Comparison of ENCODE assay signal across 1 cellular context in the genomic region with DNA sequence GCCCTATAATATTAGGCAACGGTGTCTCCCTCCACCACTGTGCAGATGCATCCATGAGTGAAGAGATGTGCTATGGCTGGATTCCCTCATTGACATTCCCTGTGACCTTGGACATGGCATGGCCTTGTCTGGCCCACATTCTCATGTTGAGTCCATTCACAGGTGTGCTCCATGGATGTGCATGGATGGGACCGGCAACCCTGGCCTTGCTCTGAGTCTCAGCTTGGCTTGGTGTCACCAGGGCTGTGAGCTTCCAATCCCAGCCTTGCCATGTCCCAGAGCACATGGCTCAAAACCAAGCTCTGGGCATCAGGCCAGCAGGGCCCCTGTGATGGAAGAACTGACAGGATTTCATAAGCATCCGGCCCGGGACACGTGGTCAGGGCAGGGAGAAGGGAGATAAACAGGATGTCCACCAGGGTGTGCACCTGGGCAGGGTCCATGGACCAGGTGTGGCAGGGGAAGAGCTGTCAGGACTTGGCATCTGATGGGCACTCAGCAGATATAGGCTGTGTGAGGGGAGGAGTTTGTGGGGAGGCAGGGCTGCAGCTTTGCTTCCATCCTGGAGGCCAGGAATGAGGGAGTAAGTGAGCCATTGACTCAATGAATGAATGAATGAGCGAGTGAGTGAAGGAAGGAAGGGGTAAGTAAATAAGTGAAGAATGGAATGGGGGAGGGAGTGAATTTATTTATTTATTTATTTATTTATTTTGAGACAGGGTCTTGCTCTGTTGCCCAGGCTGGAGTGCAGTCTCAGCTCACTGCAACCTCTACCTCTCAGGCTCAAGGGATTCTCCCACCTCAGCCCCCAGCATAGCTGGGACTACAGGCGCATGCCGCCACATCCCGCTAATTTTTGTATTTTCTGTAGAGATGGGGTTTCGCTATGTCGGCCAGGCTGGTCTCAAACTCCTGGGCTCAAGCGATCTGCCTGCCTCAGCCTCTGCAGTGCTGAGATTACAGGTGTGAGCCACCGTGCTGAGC.
TF ChIP-seq lines count a peak whose summit lies in the region.

No MANE protein-coding gene starts in this region.

TF ChIP-seq in HepG2, 621 proteins besides CTCF, POLR2A, EP300 and RAD21 (continues in another document):
- TF ChIP-seq PAF1 (CRISPR knock-in tag; IDR thresholded peaks at IDR 0.05) (peak; percentile 66; the same call in 1 of the 2 replicates), HNRNPL (IDR thresholded peaks at IDR 0.05; ENCODE audit: low read depth, low read length) (peak; percentile 98), ZNF614 (CRISPR knock-in tag; IDR thresholded peaks at IDR 0.05; ENCODE audit: borderline replicate concordance) (peak; percentile 99), ZNF839 (CRISPR knock-in tag; IDR thresholded peaks at IDR 0.05; ENCODE audit: borderline replicate concordance) (peak; percentile 98; the same call in 1 of the 2 replicates), ZBTB42 (CRISPR knock-in tag; IDR thresholded peaks at IDR 0.05) (peak; percentile 51; the same call in 1 of the 2 replicates), BRD4 (CRISPR knock-in tag; IDR thresholded peaks at IDR 0.05) (peak; percentile 99), TARDBP (CRISPR knock-in tag; IDR thresholded peaks at IDR 0.05) (peak; percentile 100), SAP130 (CRISPR knock-in tag; IDR thresholded peaks at IDR 0.05; ENCODE audit: low read depth) (peak; percentile 100), ZNF329 (CRISPR knock-in tag; IDR thresholded peaks at IDR 0.05; ENCODE audit: low read depth) (peak; percentile 92; the same call in 1 of the 2 replicates), JUN (CRISPR knock-in tag; IDR thresholded peaks at IDR 0.05) (peak; percentile 92), ZNF382 (CRISPR knock-in tag; IDR thresholded peaks at IDR 0.05; ENCODE audit: borderline replicate concordance) (no peak), SKI (IDR thresholded peaks at IDR 0.05; ENCODE audit: partially characterized antibody) (peak; percentile 95), ZNF451 (CRISPR knock-in tag; IDR thresholded peaks at IDR 0.05) (peak; percentile 94; the same call in 1 of the 2 replicates), ZNF788 (CRISPR knock-in tag; IDR thresholded peaks at IDR 0.05; ENCODE audit: borderline replicate concordance) (peak; percentile 99), ZHX2 (IDR thresholded peaks at IDR 0.05; ENCODE audit: low read depth) (peak; percentile 86), ZHX2 (CRISPR knock-in tag; IDR thresholded peaks at IDR 0.05; ENCODE audit: borderline replicate concordance) (no peak), STAG1 (CRISPR knock-in tag; IDR thresholded peaks at IDR 0.05) (peak; percentile 97), RNF219 (CRISPR knock-in tag; IDR thresholded peaks at IDR 0.05) (peak; percentile 99), ZFP41 (CRISPR knock-in tag; IDR thresholded peaks at IDR 0.05; ENCODE audit: borderline replicate concordance) (peak; percentile 97), PRPF4 (IDR thresholded peaks at IDR 0.05; ENCODE audit: low read depth, low read length, poor library complexity, severe bottlenecking) (peak; percentile 14), ATM (IDR thresholded peaks at IDR 0.05; ENCODE audit: borderline replicate concordance) (no peak), MTA3 (CRISPR knock-in tag; IDR thresholded peaks at IDR 0.05) (no peak), KAT2B (IDR thresholded peaks at IDR 0.05; ENCODE audit: borderline replicate concordance, low read depth, low read length) (no peak), ZNF768 (CRISPR knock-in tag; IDR thresholded peaks at IDR 0.05) (peak; percentile 78), ZBTB21 (CRISPR knock-in tag; IDR thresholded peaks at IDR 0.05) (peak; percentile 82), ZNF782 (CRISPR knock-in tag; IDR thresholded peaks at IDR 0.05; ENCODE audit: borderline replicate concordance) (peak; percentile 99), ZMAT3 (CRISPR knock-in tag; conservative IDR thresholded peaks at IDR 0.05) (peak; percentile 100), CENPX (CRISPR knock-in tag; IDR thresholded peaks at IDR 0.05) (no peak), ZNF292 (CRISPR knock-in tag; IDR thresholded peaks at IDR 0.05; ENCODE audit: borderline replicate concordance, low read depth) (peak; percentile 90; the same call in 1 of the 2 replicates), NR2F6 (IDR thresholded peaks at IDR 0.05) (peak; percentile 51; the same call in 1 of the 2 replicates), NR2F6 (CRISPR knock-in tag; IDR thresholded peaks at IDR 0.05) (peak; percentile 91), ZNF766 (CRISPR knock-in tag; IDR thresholded peaks at IDR 0.05; ENCODE audit: borderline replicate concordance) (peak; percentile 98; the same call in 1 of the 2 replicates), RBFOX2 (IDR thresholded peaks at IDR 0.05; ENCODE audit: low read depth, low read length) (no peak), HES4 (CRISPR knock-in tag; IDR thresholded peaks at IDR 0.05; ENCODE audit: borderline replicate concordance) (peak; percentile 42; the same call in 1 of the 2 replicates), ZNF780A (CRISPR knock-in tag; IDR thresholded peaks at IDR 0.05) (peak; percentile 97; the same call in 1 of the 2 replicates), ZNF234 (CRISPR knock-in tag; conservative IDR thresholded peaks at IDR 0.05) (no peak), RORA (CRISPR knock-in tag; IDR thresholded peaks at IDR 0.05) (no peak), SIN3A (IDR thresholded peaks at IDR 0.05; ENCODE audit: borderline replicate concordance, low read depth, low read length) (peak; percentile 89; the same call in 1 of the 2 replicates), NFYB (CRISPR knock-in tag; IDR thresholded peaks at IDR 0.05) (peak; percentile 47), ZNF589 (CRISPR knock-in tag; conservative IDR thresholded peaks at IDR 0.05) (peak; percentile 99), KLF11 (CRISPR knock-in tag; IDR thresholded peaks at IDR 0.05) (peak; percentile 99), HHEX (CRISPR knock-in tag; IDR thresholded peaks at IDR 0.05) (no peak), RFX3 (CRISPR knock-in tag; IDR thresholded peaks at IDR 0.05) (no peak), ZNF678 (CRISPR knock-in tag; IDR thresholded peaks at IDR 0.05) (peak; percentile 99; the same call in 1 of the 2 replicates), ZNF607 (CRISPR knock-in tag; IDR thresholded peaks at IDR 0.05; ENCODE audit: borderline replicate concordance) (peak; percentile 99), ZNF232 (CRISPR knock-in tag; IDR thresholded peaks at IDR 0.05; ENCODE audit: borderline replicate concordance) (peak; percentile 93; the same call in 1 of the 2 replicates), ZFP82 (CRISPR knock-in tag; IDR thresholded peaks at IDR 0.05; ENCODE audit: borderline replicate concordance) (peak; percentile 55; the same call in 1 of the 2 replicates), FOXP1 (IDR thresholded peaks at IDR 0.05) (no peak; the same call in 1 of the 2 replicates), FOXP1 (CRISPR knock-in tag; IDR thresholded peaks at IDR 0.05) (peak; percentile 90)
- TF ChIP-seq, protein P1, sequence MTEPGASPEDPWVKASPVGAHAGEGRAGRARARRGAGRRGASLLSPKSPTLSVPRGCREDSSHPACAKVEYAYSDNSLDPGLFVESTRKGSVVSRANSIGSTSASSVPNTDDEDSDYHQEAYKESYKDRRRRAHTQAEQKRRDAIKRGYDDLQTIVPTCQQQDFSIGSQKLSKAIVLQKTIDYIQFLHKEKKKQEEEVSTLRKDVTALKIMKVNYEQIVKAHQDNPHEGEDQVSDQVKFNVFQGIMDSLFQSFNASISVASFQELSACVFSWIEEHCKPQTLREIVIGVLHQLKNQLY (CRISPR knock-in tag; IDR thresholded peaks at IDR 0.05) = peak; percentile 99
- TF ChIP-seq, protein P2, sequence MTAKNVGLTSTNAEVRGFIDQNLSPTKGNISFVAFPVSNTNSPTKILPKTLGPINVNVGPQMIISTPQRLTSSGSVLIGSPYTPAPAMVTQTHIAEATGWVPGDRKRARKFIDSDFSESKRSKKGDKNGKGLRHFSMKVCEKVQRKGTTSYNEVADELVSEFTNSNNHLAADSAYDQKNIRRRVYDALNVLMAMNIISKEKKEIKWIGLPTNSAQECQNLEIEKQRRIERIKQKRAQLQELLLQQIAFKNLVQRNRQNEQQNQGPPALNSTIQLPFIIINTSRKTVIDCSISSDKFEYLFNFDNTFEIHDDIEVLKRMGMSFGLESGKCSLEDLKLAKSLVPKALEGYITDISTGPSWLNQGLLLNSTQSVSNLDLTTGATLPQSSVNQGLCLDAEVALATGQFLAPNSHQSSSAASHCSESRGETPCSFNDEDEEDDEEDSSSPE (CRISPR knock-in tag; IDR thresholded peaks at IDR 0.05) = peak; percentile 95
- TF ChIP-seq, protein P3, sequence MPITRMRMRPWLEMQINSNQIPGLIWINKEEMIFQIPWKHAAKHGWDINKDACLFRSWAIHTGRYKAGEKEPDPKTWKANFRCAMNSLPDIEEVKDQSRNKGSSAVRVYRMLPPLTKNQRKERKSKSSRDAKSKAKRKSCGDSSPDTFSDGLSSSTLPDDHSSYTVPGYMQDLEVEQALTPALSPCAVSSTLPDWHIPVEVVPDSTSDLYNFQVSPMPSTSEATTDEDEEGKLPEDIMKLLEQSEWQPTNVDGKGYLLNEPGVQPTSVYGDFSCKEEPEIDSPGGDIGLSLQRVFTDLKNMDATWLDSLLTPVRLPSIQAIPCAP (CRISPR knock-in tag; IDR thresholded peaks at IDR 0.05; ENCODE audit: low read depth) = peak; percentile 96
- TF ChIP-seq, protein P4, sequence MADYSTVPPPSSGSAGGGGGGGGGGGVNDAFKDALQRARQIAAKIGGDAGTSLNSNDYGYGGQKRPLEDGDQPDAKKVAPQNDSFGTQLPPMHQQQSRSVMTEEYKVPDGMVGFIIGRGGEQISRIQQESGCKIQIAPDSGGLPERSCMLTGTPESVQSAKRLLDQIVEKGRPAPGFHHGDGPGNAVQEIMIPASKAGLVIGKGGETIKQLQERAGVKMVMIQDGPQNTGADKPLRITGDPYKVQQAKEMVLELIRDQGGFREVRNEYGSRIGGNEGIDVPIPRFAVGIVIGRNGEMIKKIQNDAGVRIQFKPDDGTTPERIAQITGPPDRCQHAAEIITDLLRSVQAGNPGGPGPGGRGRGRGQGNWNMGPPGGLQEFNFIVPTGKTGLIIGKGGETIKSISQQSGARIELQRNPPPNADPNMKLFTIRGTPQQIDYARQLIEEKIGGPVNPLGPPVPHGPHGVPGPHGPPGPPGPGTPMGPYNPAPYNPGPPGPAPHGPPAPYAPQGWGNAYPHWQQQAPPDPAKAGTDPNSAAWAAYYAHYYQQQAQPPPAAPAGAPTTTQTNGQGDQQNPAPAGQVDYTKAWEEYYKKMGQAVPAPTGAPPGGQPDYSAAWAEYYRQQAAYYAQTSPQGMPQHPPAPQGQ (CRISPR knock-in tag; IDR thresholded peaks at IDR 0.05; ENCODE audit: borderline replicate concordance) = peak; percentile 97
- TF ChIP-seq, protein P5, sequence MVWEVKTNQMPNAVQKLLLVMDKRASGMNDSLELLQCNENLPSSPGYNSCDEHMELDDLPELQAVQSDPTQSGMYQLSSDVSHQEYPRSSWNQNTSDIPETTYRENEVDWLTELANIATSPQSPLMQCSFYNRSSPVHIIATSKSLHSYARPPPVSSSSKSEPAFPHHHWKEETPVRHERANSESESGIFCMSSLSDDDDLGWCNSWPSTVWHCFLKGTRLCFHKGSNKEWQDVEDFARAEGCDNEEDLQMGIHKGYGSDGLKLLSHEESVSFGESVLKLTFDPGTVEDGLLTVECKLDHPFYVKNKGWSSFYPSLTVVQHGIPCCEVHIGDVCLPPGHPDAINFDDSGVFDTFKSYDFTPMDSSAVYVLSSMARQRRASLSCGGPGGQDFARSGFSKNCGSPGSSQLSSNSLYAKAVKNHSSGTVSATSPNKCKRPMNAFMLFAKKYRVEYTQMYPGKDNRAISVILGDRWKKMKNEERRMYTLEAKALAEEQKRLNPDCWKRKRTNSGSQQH (CRISPR knock-in tag; IDR thresholded peaks at IDR 0.05; ENCODE audit: low read depth) = peak; percentile 99
